ENCODE assay signal across 31 cellular contexts in the genomic region with DNA sequence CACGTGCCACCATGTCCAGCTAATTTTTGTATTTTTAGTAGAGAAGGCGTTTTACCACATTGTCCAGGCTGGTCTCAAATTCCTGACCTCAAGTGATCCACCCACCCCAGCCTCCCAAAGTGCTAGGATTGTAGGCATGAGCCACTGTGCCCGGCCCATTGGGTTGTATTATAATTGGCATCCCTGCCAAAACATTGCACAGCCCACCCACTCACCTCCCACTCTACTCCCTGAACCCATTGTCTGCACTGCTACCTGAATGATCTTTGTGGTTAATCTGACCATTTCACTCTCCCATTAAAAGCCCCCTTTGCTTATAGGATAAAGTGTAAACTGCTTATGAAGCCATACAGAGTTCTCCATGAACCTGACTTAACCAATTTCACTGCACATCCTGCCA. TPM values are rescaled to one million over a fixed set of nuclear protein-coding genes. Genes with fewer than 3 reads are reported as not detected.
"Had no signal": no experiment of that assay in that cellular context is flagged by ENCODE, and none has a peak within 500 bp of the region (broad histone marks: within the 10 kb centered on the region; RNA-seq: fewer than 3 reads in every experiment).

No MANE protein-coding gene starts in this region.

- H3K9me3 Mint-ChIP-seq: stimulated activated effector memory CD8-positive, alpha-beta T cell treated with anti-CD3 and anti-CD28 coated beads, Interleukin-12 subunit alpha, Interleukin-12 subunit beta, amount 100 ng/mL, for 72 hours; stimulated activated memory B cell treated with anti-CD40 and anti-IgM and Interleukin-4, amounts not matched to agents 10 μg/mL and 1 μg/mL and 100 μg/mL, for 72 hours; stimulated activated naive B cell treated with anti-CD40 and anti-IgM and Interleukin-4, amounts not matched to agents 10 μg/mL and 1 μg/mL and 100 μg/mL, for 72 hours; stimulated activated naive CD8-positive, alpha-beta T cell treated with anti-CD3 and anti-CD28 coated beads, Interleukin-15, amount 100 ng/mL, for 72 hours; stimulated activated naive CD8-positive, alpha-beta T cell treated with anti-CD3 and anti-CD28 coated beads, Interleukin-15, Interleukin-2, amounts not matched to agents 100 ng/mL and 50 ng/mL, for 24 hours had no signal

- DNase-seq: stimulated activated CD4-positive, alpha-beta T cell treated with anti-CD3 and anti-CD28 coated beads, Interleukin-2, amount 100 ng/mL, for 48 hours; stimulated activated CD4-positive, alpha-beta T cell treated with anti-CD3 and anti-CD28 coated beads, Interleukin-4, amount 100 ng/mL, for 1 hour; stimulated activated CD4-positive, alpha-beta T cell treated with anti-CD3 and anti-CD28 coated beads, Interleukin-4, amount 100 ng/mL, for 24 hours; stimulated activated CD4-positive, alpha-beta T cell treated with anti-CD3 and anti-CD28 coated beads, Interleukin-4, amount 100 ng/mL, for 4 hours; stimulated activated CD8-positive, alpha-beta memory T cell treated with anti-CD3 and anti-CD28 coated beads, Interleukin-4, amount 100 ng/mL, for 48 hours; stimulated activated naive B cell treated with anti-CD40 and anti-IgM and Interleukin-4, amounts not matched to agents 10 μg/mL and 1 μg/mL and 100 μg/mL, for 72 hours; stimulated activated naive CD4-positive, alpha-beta T cell; stimulated activated naive CD4-positive, alpha-beta T cell treated with Interleukin-2 at 50 U/mL for 16 hours; stimulated activated naive CD8-positive, alpha-beta T cell treated with anti-CD3 and anti-CD28 coated beads, Interleukin-15, amount 100 ng/mL, for 72 hours; stimulated activated naive CD8-positive, alpha-beta T cell treated with anti-CD3 and anti-CD28 coated beads, Interleukin-15, Interleukin-2, amounts not matched to agents 100 U/mL and 50 U/mL, for 24 hours; stomach; substantia nigra; testis; thyroid gland; tibial artery; transverse colon; trophoblast cell; upper lobe of left lung; upper lobe of right lung; uterus had no signal

- H3K27ac ChIP-seq: stomach, suprapubic skin, testis, thoracic aorta, thyroid gland, tibial artery, tibial nerve, transverse colon, upper lobe of left lung, upper lobe of right lung, uterus, vagina had no signal

- H3K4me1 ChIP-seq: stomach, testis, thyroid gland, tibial nerve, transverse colon, upper lobe of left lung, upper lobe of right lung, uterus had no signal

- H3K36me3 ChIP-seq: stomach, suprapubic skin, thoracic aorta, thyroid gland, tibial artery, tibial nerve, transverse colon, upper lobe of left lung, upper lobe of right lung, uterus, vagina had no signal

- H3K4me3 ChIP-seq: stomach, suprapubic skin, testis, thoracic aorta, thyroid gland, tibial artery, tibial nerve, transverse colon, upper lobe of left lung, upper lobe of right lung, uterus, vagina had no signal

- H3K4me1 Mint-ChIP-seq: stimulated activated effector memory CD8-positive, alpha-beta T cell treated with anti-CD3 and anti-CD28 coated beads, Interleukin-12 subunit alpha, Interleukin-12 subunit beta, amount 100 ng/mL, for 72 hours; stimulated activated memory B cell treated with anti-CD40 and anti-IgM and Interleukin-4, amounts not matched to agents 10 μg/mL and 1 μg/mL and 100 μg/mL, for 72 hours; stimulated activated naive B cell treated with anti-CD40 and anti-IgM and Interleukin-4, amounts not matched to agents 10 μg/mL and 1 μg/mL and 100 μg/mL, for 72 hours; stimulated activated naive CD8-positive, alpha-beta T cell treated with anti-CD3 and anti-CD28 coated beads, Interleukin-15, amount 100 ng/mL, for 72 hours had no signal

- H3K36me3 Mint-ChIP-seq: stimulated activated effector memory CD8-positive, alpha-beta T cell treated with anti-CD3 and anti-CD28 coated beads, Interleukin-12 subunit alpha, Interleukin-12 subunit beta, amount 100 ng/mL, for 72 hours; stimulated activated memory B cell treated with anti-CD40 and anti-IgM and Interleukin-4, amounts not matched to agents 10 μg/mL and 1 μg/mL and 100 μg/mL, for 72 hours; stimulated activated naive B cell treated with anti-CD40 and anti-IgM and Interleukin-4, amounts not matched to agents 10 μg/mL and 1 μg/mL and 100 μg/mL, for 72 hours; type B pancreatic cell had no signal

- ATAC-seq: stimulated activated effector memory CD8-positive, alpha-beta T cell treated with anti-CD3 and anti-CD28 coated beads, Interleukin-12 subunit alpha, Interleukin-12 subunit beta, amount 100 ng/mL, for 72 hours; stimulated activated memory B cell treated with anti-CD40 and anti-IgM and Interleukin-4, amounts not matched to agents 10 μg/mL and 1 μg/mL and 100 μg/mL, for 72 hours; stimulated activated naive B cell treated with anti-CD40 and anti-IgM and Interleukin-4, amounts not matched to agents 10 μg/mL and 1 μg/mL and 100 μg/mL, for 72 hours; stimulated activated naive CD8-positive, alpha-beta T cell treated with anti-CD3 and anti-CD28 coated beads, Interleukin-15, amount 100 ng/mL, for 72 hours; stimulated activated naive CD8-positive, alpha-beta T cell treated with anti-CD3 and anti-CD28 coated beads, Interleukin-15, Interleukin-2, amounts not matched to agents 100 U/mL and 50 U/mL, for 24 hours; upper lobe of right lung had no signal

- H3K4me3 Mint-ChIP-seq: stimulated activated effector memory CD8-positive, alpha-beta T cell treated with anti-CD3 and anti-CD28 coated beads, Interleukin-12 subunit alpha, Interleukin-12 subunit beta, amount 100 ng/mL, for 72 hours; stimulated activated memory B cell treated with anti-CD40 and anti-IgM and Interleukin-4, amounts not matched to agents 10 μg/mL and 1 μg/mL and 100 μg/mL, for 72 hours; stimulated activated naive B cell treated with anti-CD40 and anti-IgM and Interleukin-4, amounts not matched to agents 10 μg/mL and 1 μg/mL and 100 μg/mL, for 72 hours; stimulated activated naive CD8-positive, alpha-beta T cell treated with anti-CD3 and anti-CD28 coated beads, Interleukin-15, amount 100 ng/mL, for 72 hours; stimulated activated naive CD8-positive, alpha-beta T cell treated with anti-CD3 and anti-CD28 coated beads, Interleukin-15, Interleukin-2, amounts not matched to agents 100 ng/mL and 50 ng/mL, for 24 hours; type B pancreatic cell had no signal

- H3K9me3 ChIP-seq: stomach, suprapubic skin, testis, thoracic aorta, thyroid gland, tibial artery, tibial nerve, transverse colon, upper lobe of left lung, upper lobe of right lung, uterus, vagina had no signal

- H3K27ac Mint-ChIP-seq: stimulated activated effector memory CD8-positive, alpha-beta T cell treated with anti-CD3 and anti-CD28 coated beads, Interleukin-12 subunit alpha, Interleukin-12 subunit beta, amount 100 ng/mL, for 72 hours; stimulated activated memory B cell treated with anti-CD40 and anti-IgM and Interleukin-4, amounts not matched to agents 10 μg/mL and 1 μg/mL and 100 μg/mL, for 72 hours; stimulated activated naive B cell treated with anti-CD40 and anti-IgM and Interleukin-4, amounts not matched to agents 10 μg/mL and 1 μg/mL and 100 μg/mL, for 72 hours; stimulated activated naive CD8-positive, alpha-beta T cell treated with anti-CD3 and anti-CD28 coated beads, Interleukin-15, amount 100 ng/mL, for 72 hours; stimulated activated naive CD8-positive, alpha-beta T cell treated with anti-CD3 and anti-CD28 coated beads, Interleukin-15, Interleukin-2, amounts not matched to agents 100 ng/mL and 50 ng/mL, for 24 hours; type B pancreatic cell had no signal

RNA-seq across cellular contexts. Expression of a gene that starts 35.8 kb away (rescaled TPM):
- total RNA-seq: stomach, subcutaneous adipose tissue, suprapubic skin, thoracic aorta, thyroid gland, tibial nerve, upper lobe of left lung, upper lobe of right lung, ureter, urinary bladder, uterus, vagina had no signal
